8 cellular contexts compared by ENCODE assay signal in the genomic region with DNA sequence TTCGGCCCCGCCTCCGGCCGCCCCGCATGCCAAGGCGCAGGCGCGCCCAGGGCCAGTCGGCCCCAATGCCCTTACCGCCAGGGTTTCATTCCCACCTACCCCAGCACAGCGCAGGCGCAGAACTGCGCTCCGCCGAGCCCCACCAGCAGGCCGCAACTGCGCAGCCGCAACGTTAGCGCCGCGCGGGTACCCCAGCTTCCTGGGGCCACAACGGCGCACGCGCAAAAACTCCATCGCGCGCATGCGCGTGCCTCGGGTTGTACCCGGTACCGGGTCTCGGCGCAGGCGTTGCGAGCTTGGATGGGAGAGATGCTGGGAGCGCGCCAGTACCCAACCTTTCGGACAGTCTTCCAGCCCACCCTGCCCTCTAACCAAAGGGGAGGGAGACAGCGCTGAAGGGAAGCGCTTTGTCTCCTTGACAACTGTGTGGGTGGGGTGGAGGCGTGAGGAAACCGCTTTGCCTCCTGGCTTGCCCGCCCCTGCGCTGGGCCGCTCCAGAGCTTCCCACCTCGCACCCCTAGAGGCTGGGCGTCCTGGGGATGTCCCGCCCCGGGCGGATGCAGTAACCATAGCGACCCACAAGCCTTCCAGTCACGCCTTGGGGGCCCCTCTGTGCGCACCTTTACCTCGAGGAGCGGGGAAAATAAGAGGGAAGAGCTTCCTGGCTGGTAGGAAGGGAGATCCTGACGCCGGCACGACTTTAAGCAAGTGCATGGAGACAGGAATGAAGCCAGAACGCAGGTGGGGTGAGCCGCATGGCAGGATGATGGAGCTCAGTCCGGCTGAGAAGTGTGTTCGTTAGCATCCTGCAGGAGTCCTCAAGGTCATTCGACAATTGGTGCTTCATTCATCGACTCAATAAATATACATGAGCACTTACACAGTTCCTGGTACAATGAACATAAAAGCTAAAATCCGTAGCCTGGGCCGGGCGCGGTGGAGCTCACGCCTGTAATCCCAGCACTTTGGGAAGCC. TPM values are rescaled to one million over a fixed set of nuclear protein-coding genes. Genes with fewer than 3 reads are reported as not detected.
DNase-seq lines count a peak whose midpoint lies in the region; ATAC-seq, FAIRE-seq and TF ChIP-seq lines count a peak whose summit lies in the region.

No MANE protein-coding gene starts in this region.

- peak overlapping the region; percentile 88 for H3K4me3 ChIP-seq in WERI-Rb-1 (ENCODE audit: low read depth, low read length)
- peak overlapping the region; percentile 74 for H3K4me3 ChIP-seq in bronchial epithelial cell (ENCODE audit: low read depth, low read length)
- peak overlapping the region; percentile 89 for H3K4me3 ChIP-seq in smooth muscle cell

- H3K79me2 ChIP-seq in smooth muscle cell (ENCODE audit: low read depth): peaks cover 9% of the 10 kb centered on the region

- H3K27me3 Mint-ChIP-seq in immature natural killer cell (ENCODE audit: low read depth in 3 of 3): peaks cover 11 to 17% (median 12%) of the 10 kb centered on the region in 3 donors

- H3K27ac Mint-ChIP-seq in immature natural killer cell: peak overlapping the region; percentile 80 to 89 (median 86)

- H3K27me3 ChIP-seq in WERI-Rb-1 (ENCODE audit: insufficient read depth, low read depth, severe bottlenecking): no peaks in the 10 kb centered on the region
- no peaks in the 10 kb centered on the region for H3K27me3 ChIP-seq in bronchial epithelial cell (ENCODE audit: control insufficient read depth, insufficient read depth, low read length)
- H3K27me3 ChIP-seq in smooth muscle cell (ENCODE audit: low read depth): no peaks in the 10 kb centered on the region

- H2AFZ ChIP-seq in smooth muscle cell (ENCODE audit: low read depth): peak overlapping the region; percentile 70

- H3F3A ChIP-seq in smooth muscle cell (ENCODE audit: low read depth): peaks cover 5% of the 10 kb centered on the region

- 9% methylated on average over 63 of the region's 73 CpGs for WGBS in smooth muscle cell (ENCODE audit: low lambda C conversion rate)

- peaks cover 19 to 21% of the 10 kb centered on the region in 2 donors for H3K4me1 Mint-ChIP-seq in immature natural killer cell

- H3K4me1 ChIP-seq in smooth muscle cell (ENCODE audit: low read depth): peaks cover 6% of the 10 kb centered on the region

- H3K27ac ChIP-seq in WERI-Rb-1 (peak overlapping the region; percentile 59), smooth muscle cell (ENCODE audit: low read depth) (peak overlapping the region; percentile 28)

- peak; percentile 87 for ATAC-seq in GM18907 (IDR thresholded peaks at IDR 0.05; ENCODE audit: unreplicated experiment)
- peak; percentile 76 for ATAC-seq in HG03139 (IDR thresholded peaks at IDR 0.05; ENCODE audit: unreplicated experiment)

- peak overlapping the region; percentile 99 for H3K4me2 ChIP-seq in smooth muscle cell

- H3K9ac ChIP-seq in smooth muscle cell (ENCODE audit: low read depth): no peak overlapping the region

- H3K36me3 ChIP-seq in WERI-Rb-1 (peaks cover 31% of the 10 kb centered on the region), bronchial epithelial cell (ENCODE audit: control insufficient read depth, insufficient read depth, low read length) (no peaks in the 10 kb centered on the region), smooth muscle cell (ENCODE audit: low read depth) (no peaks in the 10 kb centered on the region)

- DNase-seq in AG08395 (ENCODE audit: low spot score) (peak; percentile 100), NCI-H2196 treated with DMSO at 0.1 percent for 48 hours (lab: John Stamatoyannopoulos, UW; ENCODE audit: unreplicated experiment) (peak; percentile 95), WERI-Rb-1 (peak; percentile 98), bronchial epithelial cell (ENCODE audit: low read depth) (peak; percentile 93), immature natural killer cell (peak; percentile 100), smooth muscle cell (lab: John Stamatoyannopoulos, UW; ENCODE audit: unreplicated experiment) (peak; percentile 97)

- no peaks in the 10 kb centered on the region for H3K9me3 Mint-ChIP-seq in immature natural killer cell

- H3K9me3 ChIP-seq in WERI-Rb-1 (ENCODE audit: severe bottlenecking): no peaks in the 10 kb centered on the region
- no peaks in the 10 kb centered on the region for H3K9me3 ChIP-seq in smooth muscle cell (replicated peaks; ENCODE audit: low read depth)

- peaks cover 0 to 14% (median 9%) of the 10 kb centered on the region in 3 donors for H3K36me3 Mint-ChIP-seq in immature natural killer cell

- peak overlapping the region; percentile 93 to 98 (median 96) for H3K4me3 Mint-ChIP-seq in immature natural killer cell

- FAIRE-seq in bronchial epithelial cell (lab: Jason Lieb, UNC): no peak

- TF ChIP-seq CTCF in WERI-Rb-1 (IDR thresholded peaks at IDR 0.05; ENCODE audit: low read depth, low read length) (no peak), bronchial epithelial cell (IDR thresholded peaks at IDR 0.05; ENCODE audit: insufficient read depth, low read length, severe bottlenecking) (no peak), smooth muscle cell (IDR thresholded peaks at IDR 0.05; ENCODE audit: borderline replicate concordance, insufficient read depth, poor library complexity, severe bottlenecking) (no peak)

- peaks cover 19% of the 10 kb centered on the region for H4K20me1 ChIP-seq in smooth muscle cell (ENCODE audit: low read depth)

RNA-seq across cellular contexts. Expression of a gene that starts 0.5 kb away (rescaled TPM):
- total RNA-seq in bronchial epithelial cell (0.53 and 0.90 TPM in 2 replicates), smooth muscle cell (1.6 and 3.9 TPM in 2 replicates)
- polyA plus RNA-seq in immature natural killer cell (under 1 TPM; 0.12 to 0.45 (median 0.13) TPM), smooth muscle cell (2.1 and 3.5 TPM in 2 replicates)

RNA-seq across cellular contexts. Expression of a gene that starts 11.6 kb away (rescaled TPM):
- total RNA-seq in bronchial epithelial cell (not detected in 2 replicates), smooth muscle cell (not detected in 2 replicates)
- polyA plus RNA-seq in immature natural killer cell (not detected), smooth muscle cell (not detected in 2 replicates)

RNA-seq across cellular contexts. Expression of a gene that starts 17.0 kb away (rescaled TPM):
- total RNA-seq in bronchial epithelial cell (11.3 and 11.8 TPM in 2 replicates), smooth muscle cell (10.4 and 19.0 TPM in 2 replicates)
- polyA plus RNA-seq in immature natural killer cell (1 to 10 TPM; 3.4 to 9.4 (median 7.0) TPM), smooth muscle cell (11.2 and 12.9 TPM in 2 replicates)

RNA-seq across cellular contexts. Expression of a gene that starts 38.8 kb away (rescaled TPM):
- not detected in 2 replicates for total RNA-seq in bronchial epithelial cell
- polyA plus RNA-seq in immature natural killer cell: not detected
- total RNA-seq in smooth muscle cell: 0.13 and 0.76 TPM in 2 replicates
- polyA plus RNA-seq in smooth muscle cell: 0.50 and 0.65 TPM in 2 replicates

RNA-seq across cellular contexts. Expression of a gene that starts 40.0 kb away (rescaled TPM):
- total RNA-seq in bronchial epithelial cell (27.9 and 29.7 TPM in 2 replicates), smooth muscle cell (30.9 and 33.3 TPM in 2 replicates)
- polyA plus RNA-seq in immature natural killer cell (10 to 100 TPM in 1 of 3 donors, 1 to 10 TPM in 2; 2.1 to 14.6 (median 5.6) TPM), smooth muscle cell (28.6 and 34.1 TPM in 2 replicates)

Comparison
In these comparisons a context has a peak if more than half of its experiments do, and no peak if none do; other contexts are left out.
1. Peak in every context shown above with its lines: DNase-seq, ATAC-seq, H3K4me3 ChIP-seq and H3K27ac ChIP-seq.